ENCODE assay signal across 1 cellular context in the genomic region with DNA sequence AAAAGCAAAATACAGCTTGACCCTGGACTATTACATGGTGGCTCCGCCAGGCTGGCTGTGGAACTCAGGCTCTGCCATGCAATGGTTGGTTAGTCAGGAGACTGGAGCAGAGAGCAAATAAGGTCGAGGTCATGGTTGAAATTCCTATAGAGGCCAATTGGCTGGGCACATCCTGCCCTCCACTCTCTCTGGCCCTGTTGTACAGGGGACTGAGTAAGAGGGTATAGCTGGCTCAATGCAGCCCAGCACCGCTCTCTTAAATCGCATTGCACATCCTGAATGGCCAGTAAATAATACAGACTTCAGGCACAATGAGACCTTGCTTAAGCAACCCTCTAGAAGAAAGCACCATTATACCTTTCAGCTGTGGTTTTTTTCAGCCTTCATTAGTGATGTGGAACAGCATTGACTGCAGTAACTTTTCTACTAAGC.
TF ChIP-seq lines count a peak whose summit lies in the region.

No MANE protein-coding gene starts in this region.

TF ChIP-seq in HepG2, 621 proteins besides CTCF, POLR2A, EP300 and RAD21 (continued from another document and continues in another):
- TF ChIP-seq, protein P1, sequence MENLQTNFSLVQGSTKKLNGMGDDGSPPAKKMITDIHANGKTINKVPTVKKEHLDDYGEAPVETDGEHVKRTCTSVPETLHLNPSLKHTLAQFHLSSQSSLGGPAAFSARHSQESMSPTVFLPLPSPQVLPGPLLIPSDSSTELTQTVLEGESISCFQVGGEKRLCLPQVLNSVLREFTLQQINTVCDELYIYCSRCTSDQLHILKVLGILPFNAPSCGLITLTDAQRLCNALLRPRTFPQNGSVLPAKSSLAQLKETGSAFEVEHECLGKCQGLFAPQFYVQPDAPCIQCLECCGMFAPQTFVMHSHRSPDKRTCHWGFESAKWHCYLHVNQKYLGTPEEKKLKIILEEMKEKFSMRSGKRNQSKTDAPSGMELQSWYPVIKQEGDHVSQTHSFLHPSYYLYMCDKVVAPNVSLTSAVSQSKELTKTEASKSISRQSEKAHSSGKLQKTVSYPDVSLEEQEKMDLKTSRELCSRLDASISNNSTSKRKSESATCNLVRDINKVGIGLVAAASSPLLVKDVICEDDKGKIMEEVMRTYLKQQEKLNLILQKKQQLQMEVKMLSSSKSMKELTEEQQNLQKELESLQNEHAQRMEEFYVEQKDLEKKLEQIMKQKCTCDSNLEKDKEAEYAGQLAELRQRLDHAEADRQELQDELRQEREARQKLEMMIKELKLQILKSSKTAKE (CRISPR knock-in tag; IDR thresholded peaks at IDR 0.05; ENCODE audit: borderline replicate concordance) = peak; percentile 89
- peak; percentile 65; the same call in 1 of the 2 replicates for TF ChIP-seq FOXA3 (CRISPR knock-in tag; IDR thresholded peaks at IDR 0.05)
- TF ChIP-seq KLF9 (CRISPR knock-in tag; IDR thresholded peaks at IDR 0.05; ENCODE audit: low read depth) = no peak
- peak; percentile 43; the same call in 1 of the 2 replicates for TF ChIP-seq ETV5 (CRISPR knock-in tag; IDR thresholded peaks at IDR 0.05; ENCODE audit: borderline replicate concordance)
- TF ChIP-seq, protein P2, sequence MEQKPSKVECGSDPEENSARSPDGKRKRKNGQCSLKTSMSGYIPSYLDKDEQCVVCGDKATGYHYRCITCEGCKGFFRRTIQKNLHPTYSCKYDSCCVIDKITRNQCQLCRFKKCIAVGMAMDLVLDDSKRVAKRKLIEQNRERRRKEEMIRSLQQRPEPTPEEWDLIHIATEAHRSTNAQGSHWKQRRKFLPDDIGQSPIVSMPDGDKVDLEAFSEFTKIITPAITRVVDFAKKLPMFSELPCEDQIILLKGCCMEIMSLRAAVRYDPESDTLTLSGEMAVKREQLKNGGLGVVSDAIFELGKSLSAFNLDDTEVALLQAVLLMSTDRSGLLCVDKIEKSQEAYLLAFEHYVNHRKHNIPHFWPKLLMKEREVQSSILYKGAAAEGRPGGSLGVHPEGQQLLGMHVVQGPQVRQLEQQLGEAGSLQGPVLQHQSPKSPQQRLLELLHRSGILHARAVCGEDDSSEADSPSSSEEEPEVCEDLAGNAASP (CRISPR knock-in tag; IDR thresholded peaks at IDR 0.05; ENCODE audit: borderline replicate concordance) = peak; percentile 100
- TF ChIP-seq SALL1 (CRISPR knock-in tag; IDR thresholded peaks at IDR 0.05) = peak; percentile 78
- TF ChIP-seq, protein P3, sequence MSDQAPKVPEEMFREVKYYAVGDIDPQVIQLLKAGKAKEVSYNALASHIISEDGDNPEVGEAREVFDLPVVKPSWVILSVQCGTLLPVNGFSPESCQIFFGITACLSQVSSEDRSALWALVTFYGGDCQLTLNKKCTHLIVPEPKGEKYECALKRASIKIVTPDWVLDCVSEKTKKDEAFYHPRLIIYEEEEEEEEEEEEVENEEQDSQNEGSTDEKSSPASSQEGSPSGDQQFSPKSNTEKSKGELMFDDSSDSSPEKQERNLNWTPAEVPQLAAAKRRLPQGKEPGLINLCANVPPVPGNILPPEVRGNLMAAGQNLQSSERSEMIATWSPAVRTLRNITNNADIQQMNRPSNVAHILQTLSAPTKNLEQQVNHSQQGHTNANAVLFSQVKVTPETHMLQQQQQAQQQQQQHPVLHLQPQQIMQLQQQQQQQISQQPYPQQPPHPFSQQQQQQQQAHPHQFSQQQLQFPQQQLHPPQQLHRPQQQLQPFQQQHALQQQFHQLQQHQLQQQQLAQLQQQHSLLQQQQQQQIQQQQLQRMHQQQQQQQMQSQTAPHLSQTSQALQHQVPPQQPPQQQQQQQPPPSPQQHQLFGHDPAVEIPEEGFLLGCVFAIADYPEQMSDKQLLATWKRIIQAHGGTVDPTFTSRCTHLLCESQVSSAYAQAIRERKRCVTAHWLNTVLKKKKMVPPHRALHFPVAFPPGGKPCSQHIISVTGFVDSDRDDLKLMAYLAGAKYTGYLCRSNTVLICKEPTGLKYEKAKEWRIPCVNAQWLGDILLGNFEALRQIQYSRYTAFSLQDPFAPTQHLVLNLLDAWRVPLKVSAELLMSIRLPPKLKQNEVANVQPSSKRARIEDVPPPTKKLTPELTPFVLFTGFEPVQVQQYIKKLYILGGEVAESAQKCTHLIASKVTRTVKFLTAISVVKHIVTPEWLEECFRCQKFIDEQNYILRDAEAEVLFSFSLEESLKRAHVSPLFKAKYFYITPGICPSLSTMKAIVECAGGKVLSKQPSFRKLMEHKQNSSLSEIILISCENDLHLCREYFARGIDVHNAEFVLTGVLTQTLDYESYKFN (CRISPR knock-in tag; conservative IDR thresholded peaks at IDR 0.05) = peak; percentile 55
- TF ChIP-seq RXRA (CRISPR knock-in tag; IDR thresholded peaks at IDR 0.05) = peak; percentile 97
- no peak for TF ChIP-seq ZNF781 (CRISPR knock-in tag; IDR thresholded peaks at IDR 0.05; ENCODE audit: borderline replicate concordance, not compliant biosample characterization)
- TF ChIP-seq, protein P4, sequence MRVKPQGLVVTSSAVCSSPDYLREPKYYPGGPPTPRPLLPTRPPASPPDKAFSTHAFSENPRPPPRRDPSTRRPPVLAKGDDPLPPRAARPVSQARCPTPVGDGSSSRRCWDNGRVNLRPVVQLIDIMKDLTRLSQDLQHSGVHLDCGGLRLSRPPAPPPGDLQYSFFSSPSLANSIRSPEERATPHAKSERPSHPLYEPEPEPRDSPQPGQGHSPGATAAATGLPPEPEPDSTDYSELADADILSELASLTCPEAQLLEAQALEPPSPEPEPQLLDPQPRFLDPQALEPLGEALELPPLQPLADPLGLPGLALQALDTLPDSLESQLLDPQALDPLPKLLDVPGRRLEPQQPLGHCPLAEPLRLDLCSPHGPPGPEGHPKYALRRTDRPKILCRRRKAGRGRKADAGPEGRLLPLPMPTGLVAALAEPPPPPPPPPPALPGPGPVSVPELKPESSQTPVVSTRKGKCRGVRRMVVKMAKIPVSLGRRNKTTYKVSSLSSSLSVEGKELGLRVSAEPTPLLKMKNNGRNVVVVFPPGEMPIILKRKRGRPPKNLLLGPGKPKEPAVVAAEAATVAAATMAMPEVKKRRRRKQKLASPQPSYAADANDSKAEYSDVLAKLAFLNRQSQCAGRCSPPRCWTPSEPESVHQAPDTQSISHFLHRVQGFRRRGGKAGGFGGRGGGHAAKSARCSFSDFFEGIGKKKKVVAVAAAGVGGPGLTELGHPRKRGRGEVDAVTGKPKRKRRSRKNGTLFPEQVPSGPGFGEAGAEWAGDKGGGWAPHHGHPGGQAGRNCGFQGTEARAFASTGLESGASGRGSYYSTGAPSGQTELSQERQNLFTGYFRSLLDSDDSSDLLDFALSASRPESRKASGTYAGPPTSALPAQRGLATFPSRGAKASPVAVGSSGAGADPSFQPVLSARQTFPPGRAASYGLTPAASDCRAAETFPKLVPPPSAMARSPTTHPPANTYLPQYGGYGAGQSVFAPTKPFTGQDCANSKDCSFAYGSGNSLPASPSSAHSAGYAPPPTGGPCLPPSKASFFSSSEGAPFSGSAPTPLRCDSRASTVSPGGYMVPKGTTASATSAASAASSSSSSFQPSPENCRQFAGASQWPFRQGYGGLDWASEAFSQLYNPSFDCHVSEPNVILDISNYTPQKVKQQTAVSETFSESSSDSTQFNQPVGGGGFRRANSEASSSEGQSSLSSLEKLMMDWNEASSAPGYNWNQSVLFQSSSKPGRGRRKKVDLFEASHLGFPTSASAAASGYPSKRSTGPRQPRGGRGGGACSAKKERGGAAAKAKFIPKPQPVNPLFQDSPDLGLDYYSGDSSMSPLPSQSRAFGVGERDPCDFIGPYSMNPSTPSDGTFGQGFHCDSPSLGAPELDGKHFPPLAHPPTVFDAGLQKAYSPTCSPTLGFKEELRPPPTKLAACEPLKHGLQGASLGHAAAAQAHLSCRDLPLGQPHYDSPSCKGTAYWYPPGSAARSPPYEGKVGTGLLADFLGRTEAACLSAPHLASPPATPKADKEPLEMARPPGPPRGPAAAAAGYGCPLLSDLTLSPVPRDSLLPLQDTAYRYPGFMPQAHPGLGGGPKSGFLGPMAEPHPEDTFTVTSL (CRISPR knock-in tag; IDR thresholded peaks at IDR 0.05; ENCODE audit: borderline replicate concordance) = peak; percentile 61; the same call in 1 of the 2 replicates
- peak; percentile 72; the same call in 1 of the 2 replicates for TF ChIP-seq HMG20A (CRISPR knock-in tag; IDR thresholded peaks at IDR 0.05; ENCODE audit: borderline replicate concordance)
- TF ChIP-seq ZKSCAN5 (CRISPR knock-in tag; IDR thresholded peaks at IDR 0.05) = no peak
- TF ChIP-seq BCL6 (CRISPR knock-in tag; IDR thresholded peaks at IDR 0.05) = peak; percentile 82
- no peak for TF ChIP-seq CCAR2 (optimal IDR thresholded peaks at IDR 0.05; ENCODE audit: low read depth, low read length)
- TF ChIP-seq SAP130 (CRISPR knock-in tag; IDR thresholded peaks at IDR 0.05; ENCODE audit: low read depth) = peak; percentile 67
- peak; percentile 95 for TF ChIP-seq SKI (IDR thresholded peaks at IDR 0.05; ENCODE audit: partially characterized antibody)
- TF ChIP-seq, protein P5, sequence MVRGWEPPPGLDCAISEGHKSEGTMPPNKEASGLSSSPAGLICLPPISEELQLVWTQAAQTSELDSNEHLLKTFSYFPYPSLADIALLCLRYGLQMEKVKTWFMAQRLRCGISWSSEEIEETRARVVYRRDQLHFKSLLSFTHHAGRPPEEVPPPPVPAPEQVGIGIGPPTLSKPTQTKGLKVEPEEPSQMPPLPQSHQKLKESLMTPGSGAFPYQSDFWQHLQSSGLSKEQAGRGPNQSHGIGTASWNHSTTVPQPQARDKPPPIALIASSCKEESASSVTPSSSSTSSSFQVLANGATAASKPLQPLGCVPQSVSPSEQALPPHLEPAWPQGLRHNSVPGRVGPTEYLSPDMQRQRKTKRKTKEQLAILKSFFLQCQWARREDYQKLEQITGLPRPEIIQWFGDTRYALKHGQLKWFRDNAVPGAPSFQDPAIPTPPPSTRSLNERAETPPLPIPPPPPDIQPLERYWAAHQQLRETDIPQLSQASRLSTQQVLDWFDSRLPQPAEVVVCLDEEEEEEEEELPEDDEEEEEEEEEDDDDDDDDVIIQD (CRISPR knock-in tag; IDR thresholded peaks at IDR 0.05; ENCODE audit: low read depth) = peak; percentile 60; the same call in 1 of the 2 replicates
- TF ChIP-seq SOX5 (CRISPR knock-in tag; IDR thresholded peaks at IDR 0.05; ENCODE audit: borderline replicate concordance) = peak; percentile 41; the same call in 1 of the 2 replicates
- 0 out of 2 replicates have a peak, but pooled peaks have one; percentile 33 for TF ChIP-seq ZNF292 (CRISPR knock-in tag; IDR thresholded peaks at IDR 0.05; ENCODE audit: borderline replicate concordance, low read depth)
- TF ChIP-seq, protein P6, sequence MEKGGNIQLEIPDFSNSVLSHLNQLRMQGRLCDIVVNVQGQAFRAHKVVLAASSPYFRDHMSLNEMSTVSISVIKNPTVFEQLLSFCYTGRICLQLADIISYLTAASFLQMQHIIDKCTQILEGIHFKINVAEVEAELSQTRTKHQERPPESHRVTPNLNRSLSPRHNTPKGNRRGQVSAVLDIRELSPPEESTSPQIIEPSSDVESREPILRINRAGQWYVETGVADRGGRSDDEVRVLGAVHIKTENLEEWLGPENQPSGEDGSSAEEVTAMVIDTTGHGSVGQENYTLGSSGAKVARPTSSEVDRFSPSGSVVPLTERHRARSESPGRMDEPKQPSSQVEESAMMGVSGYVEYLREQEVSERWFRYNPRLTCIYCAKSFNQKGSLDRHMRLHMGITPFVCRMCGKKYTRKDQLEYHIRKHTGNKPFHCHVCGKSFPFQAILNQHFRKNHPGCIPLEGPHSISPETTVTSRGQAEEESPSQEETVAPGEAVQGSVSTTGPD (CRISPR knock-in tag; IDR thresholded peaks at IDR 0.05) = peak; percentile 42; the same call in 1 of the 2 replicates
- TF ChIP-seq SMAD3 (CRISPR knock-in tag; IDR thresholded peaks at IDR 0.05) = no peak
- TF ChIP-seq, protein P7, sequence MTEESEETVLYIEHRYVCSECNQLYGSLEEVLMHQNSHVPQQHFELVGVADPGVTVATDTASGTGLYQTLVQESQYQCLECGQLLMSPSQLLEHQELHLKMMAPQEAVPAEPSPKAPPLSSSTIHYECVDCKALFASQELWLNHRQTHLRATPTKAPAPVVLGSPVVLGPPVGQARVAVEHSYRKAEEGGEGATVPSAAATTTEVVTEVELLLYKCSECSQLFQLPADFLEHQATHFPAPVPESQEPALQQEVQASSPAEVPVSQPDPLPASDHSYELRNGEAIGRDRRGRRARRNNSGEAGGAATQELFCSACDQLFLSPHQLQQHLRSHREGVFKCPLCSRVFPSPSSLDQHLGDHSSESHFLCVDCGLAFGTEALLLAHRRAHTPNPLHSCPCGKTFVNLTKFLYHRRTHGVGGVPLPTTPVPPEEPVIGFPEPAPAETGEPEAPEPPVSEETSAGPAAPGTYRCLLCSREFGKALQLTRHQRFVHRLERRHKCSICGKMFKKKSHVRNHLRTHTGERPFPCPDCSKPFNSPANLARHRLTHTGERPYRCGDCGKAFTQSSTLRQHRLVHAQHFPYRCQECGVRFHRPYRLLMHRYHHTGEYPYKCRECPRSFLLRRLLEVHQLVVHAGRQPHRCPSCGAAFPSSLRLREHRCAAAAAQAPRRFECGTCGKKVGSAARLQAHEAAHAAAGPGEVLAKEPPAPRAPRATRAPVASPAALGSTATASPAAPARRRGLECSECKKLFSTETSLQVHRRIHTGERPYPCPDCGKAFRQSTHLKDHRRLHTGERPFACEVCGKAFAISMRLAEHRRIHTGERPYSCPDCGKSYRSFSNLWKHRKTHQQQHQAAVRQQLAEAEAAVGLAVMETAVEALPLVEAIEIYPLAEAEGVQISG (CRISPR knock-in tag; IDR thresholded peaks at IDR 0.05) = peak; percentile 44; the same call in 1 of the 2 replicates
- TF ChIP-seq, protein P8, sequence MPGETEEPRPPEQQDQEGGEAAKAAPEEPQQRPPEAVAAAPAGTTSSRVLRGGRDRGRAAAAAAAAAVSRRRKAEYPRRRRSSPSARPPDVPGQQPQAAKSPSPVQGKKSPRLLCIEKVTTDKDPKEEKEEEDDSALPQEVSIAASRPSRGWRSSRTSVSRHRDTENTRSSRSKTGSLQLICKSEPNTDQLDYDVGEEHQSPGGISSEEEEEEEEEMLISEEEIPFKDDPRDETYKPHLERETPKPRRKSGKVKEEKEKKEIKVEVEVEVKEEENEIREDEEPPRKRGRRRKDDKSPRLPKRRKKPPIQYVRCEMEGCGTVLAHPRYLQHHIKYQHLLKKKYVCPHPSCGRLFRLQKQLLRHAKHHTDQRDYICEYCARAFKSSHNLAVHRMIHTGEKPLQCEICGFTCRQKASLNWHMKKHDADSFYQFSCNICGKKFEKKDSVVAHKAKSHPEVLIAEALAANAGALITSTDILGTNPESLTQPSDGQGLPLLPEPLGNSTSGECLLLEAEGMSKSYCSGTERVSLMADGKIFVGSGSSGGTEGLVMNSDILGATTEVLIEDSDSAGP (CRISPR knock-in tag; IDR thresholded peaks at IDR 0.05; ENCODE audit: borderline replicate concordance) = 0 out of 2 replicates have a peak, but pooled peaks have one; percentile 31
- TF ChIP-seq TSC22D2 (CRISPR knock-in tag; IDR thresholded peaks at IDR 0.05; ENCODE audit: borderline replicate concordance) = 0 out of 2 replicates have a peak, but pooled peaks have one; percentile 40
- TF ChIP-seq KAT8 (CRISPR knock-in tag; IDR thresholded peaks at IDR 0.05) = peak; percentile 40; the same call in 1 of the 2 replicates
- no peak for TF ChIP-seq LCORL (IDR thresholded peaks at IDR 0.05)
- TF ChIP-seq LCORL (CRISPR knock-in tag; IDR thresholded peaks at IDR 0.05) = peak; percentile 44; the same call in 1 of the 2 replicates
- TF ChIP-seq ZNF326 (CRISPR knock-in tag; IDR thresholded peaks at IDR 0.05; ENCODE audit: borderline replicate concordance) = no peak
- no peak for TF ChIP-seq ZNF460 (CRISPR knock-in tag; IDR thresholded peaks at IDR 0.05; ENCODE audit: borderline replicate concordance)
- TF ChIP-seq ZFP90 (CRISPR knock-in tag; IDR thresholded peaks at IDR 0.05; ENCODE audit: borderline replicate concordance) = peak; percentile 61; the same call in 1 of the 2 replicates
